ENCODE assay signal across 1 cellular context in the genomic region with DNA sequence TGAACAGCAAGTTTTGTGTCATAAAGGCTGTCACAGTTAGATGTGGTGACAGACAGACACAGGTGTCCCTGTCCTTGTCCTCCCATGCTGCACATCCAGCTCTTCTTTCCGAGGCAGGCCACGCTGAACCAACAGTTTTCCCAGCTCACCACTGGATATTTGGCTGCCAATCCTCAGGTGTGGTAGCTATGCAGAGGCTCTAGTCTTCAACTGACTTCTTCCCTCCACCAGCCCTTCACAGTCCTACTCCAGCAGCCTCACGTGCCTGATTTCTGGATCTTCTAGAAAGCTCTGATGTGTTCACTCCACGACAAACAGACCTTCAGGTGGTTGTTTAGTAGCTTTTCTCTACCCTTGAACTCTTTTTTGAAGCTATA.
TF ChIP-seq lines count a peak whose summit lies in the region.

No MANE protein-coding gene starts in this region.

TF ChIP-seq in HepG2, 621 proteins besides CTCF, POLR2A, EP300 and RAD21 (continued from another document):
- TF ChIP-seq, protein P1, sequence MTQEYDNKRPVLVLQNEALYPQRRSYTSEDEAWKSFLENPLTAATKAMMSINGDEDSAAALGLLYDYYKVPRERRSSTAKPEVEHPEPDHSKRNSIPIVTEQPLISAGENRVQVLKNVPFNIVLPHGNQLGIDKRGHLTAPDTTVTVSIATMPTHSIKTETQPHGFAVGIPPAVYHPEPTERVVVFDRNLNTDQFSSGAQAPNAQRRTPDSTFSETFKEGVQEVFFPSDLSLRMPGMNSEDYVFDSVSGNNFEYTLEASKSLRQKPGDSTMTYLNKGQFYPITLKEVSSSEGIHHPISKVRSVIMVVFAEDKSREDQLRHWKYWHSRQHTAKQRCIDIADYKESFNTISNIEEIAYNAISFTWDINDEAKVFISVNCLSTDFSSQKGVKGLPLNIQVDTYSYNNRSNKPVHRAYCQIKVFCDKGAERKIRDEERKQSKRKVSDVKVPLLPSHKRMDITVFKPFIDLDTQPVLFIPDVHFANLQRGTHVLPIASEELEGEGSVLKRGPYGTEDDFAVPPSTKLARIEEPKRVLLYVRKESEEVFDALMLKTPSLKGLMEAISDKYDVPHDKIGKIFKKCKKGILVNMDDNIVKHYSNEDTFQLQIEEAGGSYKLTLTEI (CRISPR knock-in tag; conservative IDR thresholded peaks at IDR 0.05): no peak
